Comparison of ENCODE assay signal across 15 cellular contexts in genomic region chr11:116887909-116888556, GRCh38. TPM values are rescaled to one million over a fixed set of nuclear protein-coding genes. Genes with fewer than 3 reads are reported as not detected.
DNase-seq lines count a peak whose midpoint lies in the region; ATAC-seq and TF ChIP-seq lines count a peak whose summit lies in the region.
"Had no signal": no experiment of that assay in that cellular context is flagged by ENCODE, and none has a peak within 500 bp of the region (broad histone marks: within the 10 kb centered on the region; RNA-seq: fewer than 3 reads in every experiment).

No MANE protein-coding gene starts in this region.

- dilution Hi-C loops in IMR-90 (cut with HindIII; ENCODE audit: low sequenced_read_pairs, unreplicated experiment) = no loop called here

- intact Hi-C loops in IMR-90 (cut with micrococcal nuclease) (loop anchor here (5.0 kb wide), 1 partner anchor 94 kb away; no protein-coding TSS in a partner anchor), OCI-LY7 (cut with micrococcal nuclease; ENCODE audit: unreplicated experiment) (no loop called here)

- H3K9me3 ChIP-seq in IMR-90 (ENCODE audit: control insufficient read depth, insufficient read depth, low read length) (no peaks in the 10 kb centered on the region), OCI-LY7 (ENCODE audit: low read length) (no peaks in the 10 kb centered on the region)

- TF ChIP-seq RAD21 in IMR-90 (IDR thresholded peaks at IDR 0.05; ENCODE audit: low read length) = no peak

- CTCF ChIA-PET in IMR-90 (lab: Yijun Ruan, JAX) = interaction anchor here (0.7 kb wide), 1 partner anchor 8 kb away, joined by 4 read pairs; no protein-coding TSS in a partner anchor
- CTCF ChIA-PET in OCI-LY7 (lab: Charles Lee; ENCODE audit: unreplicated experiment) = interaction anchor here (1.0 kb wide), 1 partner anchor 212 kb away, joined by 3 read pairs; no protein-coding TSS in a partner anchor

- peak overlapping the region; percentile 56 for H2BK5ac ChIP-seq in IMR-90 (ENCODE audit: low read depth, low read length, poor library complexity, severe bottlenecking)

- no peak overlapping the region for H4K5ac ChIP-seq in IMR-90 (ENCODE audit: low read depth, low read length)

- TF ChIP-seq POLR2A in IMR-90 (IDR thresholded peaks at IDR 0.05; ENCODE audit: low read depth, low read length) = no peak

- no peak overlapping the region for H3K4me3 ChIP-seq in IMR-90 (ENCODE audit: insufficient read depth, low read depth, low read length)
- H3K4me3 ChIP-seq in brain microvascular endothelial cell (ENCODE audit: low read depth, low read length) = no peak overlapping the region
- no peak overlapping the region for H3K4me3 ChIP-seq in OCI-LY7 (ENCODE audit: low read depth, low read length, poor library complexity, severe bottlenecking)

- no peaks in the 10 kb centered on the region for H3K9me2 ChIP-seq in OCI-LY7 (ENCODE audit: insufficient read depth, low read length)

- no peak overlapping the region for H4K91ac ChIP-seq in IMR-90 (ENCODE audit: insufficient read depth, low read depth, low read length)

- no peak overlapping the region for H2AK9ac ChIP-seq in IMR-90 (replicated peaks; ENCODE audit: low read depth, low read length, poor library complexity)

- H3K56ac ChIP-seq in IMR-90 (ENCODE audit: extremely low read depth, insufficient read depth, low read length) = no peak overlapping the region

- H3K27ac ChIP-seq in IMR-90 (ENCODE audit: insufficient read depth, low read length) (peak overlapping the region; percentile 22; the same call in 1 of the 2 replicates), brain microvascular endothelial cell (peak overlapping the region; percentile 12), substantia nigra (ENCODE audit: low read depth, low read length, poor library complexity, severe bottlenecking) (peak overlapping the region; percentile 2), OCI-LY7 (ENCODE audit: low read depth, low read length, poor library complexity, severe bottlenecking) (no peak overlapping the region)
- H3K27ac ChIP-seq: epithelial cell of prostate, parathyroid adenoma had no signal

- H2BK15ac ChIP-seq in IMR-90 (ENCODE audit: low read depth, low read length) = no peak overlapping the region

- no peaks in the 10 kb centered on the region for H3K79me2 ChIP-seq in OCI-LY7 (ENCODE audit: insufficient read depth, low read depth, low read length)
- H3K79me2 ChIP-seq: parathyroid adenoma had no signal

- peak overlapping the region; percentile 18; the same call in 1 of the 2 replicates for H2BK120ac ChIP-seq in IMR-90 (ENCODE audit: low read depth, low read length)

- peak overlapping the region; percentile 38; the same call in 1 of the 2 replicates for H3K4ac ChIP-seq in IMR-90 (ENCODE audit: low read depth, low read length)

- no peak overlapping the region for H3K4me2 ChIP-seq in IMR-90 (ENCODE audit: low read depth, low read length)
- H3K4me2 ChIP-seq in OCI-LY7 (ENCODE audit: low read length) = no peak overlapping the region

- no peak overlapping the region for H2AFZ ChIP-seq in IMR-90 (replicated peaks; ENCODE audit: low read length, poor library complexity)
- H2AFZ ChIP-seq in OCI-LY7 (ENCODE audit: low read length) = no peak overlapping the region
- H2AFZ ChIP-seq: parathyroid adenoma had no signal

- peaks cover 1% of the 10 kb centered on the region; the same call in 1 of the 2 replicates for H3K36me3 ChIP-seq in IMR-90 (ENCODE audit: control insufficient read depth, insufficient read depth, low read length)
- H3K36me3 ChIP-seq in brain microvascular endothelial cell (replicated peaks) = no peaks in the 10 kb centered on the region
- H3K36me3 ChIP-seq in OCI-LY7 (ENCODE audit: insufficient read depth, low read length) = peaks cover 13% of the 10 kb centered on the region

- 100% methylated on average over 1 of the region's 6 CpGs; no CpG with 5 or more reads in 1 of the 2 experiments for WGBS in IMR-90 (ENCODE audit: extremely low coverage in 2 of 2, insufficient read length in 1 of 2), 2 experiments

- H3K27me3 ChIP-seq in IMR-90 (ENCODE audit: control insufficient read depth, insufficient read depth, low read length) (no peaks in the 10 kb centered on the region), brain microvascular endothelial cell (replicated peaks) (no peaks in the 10 kb centered on the region)

- TF ChIP-seq CTCF in IMR-90 (conservative IDR thresholded peaks at IDR 0.05; ENCODE audit: low read depth, low read length) = no peak
- no peak for TF ChIP-seq CTCF in brain microvascular endothelial cell (IDR thresholded peaks at IDR 0.05; ENCODE audit: low read depth, low read length, missing control alignments)
- no peak for TF ChIP-seq CTCF in OCI-LY7 (conservative IDR thresholded peaks at IDR 0.05; ENCODE audit: low read length)

- BruUV-seq in IMR-90 (replicated peaks; lab: Mats Ljungman, UMichigan) (no TSS peak), OCI-LY7 (replicated peaks; lab: Mats Ljungman, UMichigan) (no TSS peak)

- peak overlapping the region; percentile 35; the same call in 1 of the 2 replicates for H3K23ac ChIP-seq in IMR-90 (ENCODE audit: low read depth, low read length)

- H3K79me1 ChIP-seq in IMR-90 (ENCODE audit: low read depth in 1 of 2, low read length in 2 of 2) = no peaks in the 10 kb centered on the region; a peak in 1 of 4 replicates

- POLR2A ChIA-PET in IMR-90 (lab: Charles Lee; ENCODE audit: unreplicated experiment) (no interaction called here), OCI-LY7 (lab: Charles Lee) (interaction anchor here (0.6 to 1.5 kb wide), 6 partner anchors 21 to 725 kb away, joined by 3 to 5 read pairs (median 3); partner anchors contain the start of gene SIK3)

- H3K18ac ChIP-seq in IMR-90 (ENCODE audit: low read depth, low read length) = 0 out of 2 replicates have a peak overlapping the region, but pooled peaks have one; percentile 20

- H3K4me1 ChIP-seq in IMR-90 (ENCODE audit: control insufficient read depth, insufficient read depth, low read length) (peaks cover 9% of the 10 kb centered on the region), OCI-LY7 (ENCODE audit: insufficient read depth, low read length, poor library complexity, severe bottlenecking) (peaks cover 7% of the 10 kb centered on the region)
- H3K4me1 ChIP-seq: parathyroid adenoma had no signal

- H4K8ac ChIP-seq in IMR-90 (ENCODE audit: low read depth in 2 of 2, low read length in 2 of 2) = no peak overlapping the region

- 0 out of 2 replicates have a peak overlapping the region, but pooled peaks have one; percentile 10 for H2BK20ac ChIP-seq in IMR-90 (ENCODE audit: low read depth, low read length)

- in situ Hi-C loops in IMR-90 (cut with MboI; ENCODE audit: low sequenced_read_pairs) (no loop called here), brain microvascular endothelial cell (cut with HindIII; ENCODE audit: low pct_ligation_motif_present, low sequenced_read_pairs) (no loop called here)

- H2AK5ac ChIP-seq in IMR-90 (ENCODE audit: low read depth, low read length) = no peak overlapping the region

- 0 out of 2 replicates have a peak overlapping the region, but pooled peaks have one; percentile 12 for H3K14ac ChIP-seq in IMR-90 (replicated peaks; ENCODE audit: low read depth, low read length)

- no peak overlapping the region for H3K9ac ChIP-seq in IMR-90 (ENCODE audit: low read depth, low read length)
- H3K9ac ChIP-seq: parathyroid adenoma had no signal

- H4K20me1 ChIP-seq in IMR-90 (ENCODE audit: insufficient read depth, low read length) (0 out of 2 replicates have a peak, but pooled peaks cover under 1% of the 10 kb centered on the region), OCI-LY7 (ENCODE audit: insufficient read depth, low read length) (no peaks in the 10 kb centered on the region)

- peak; percentile 71 for DNase-seq in IMR-90
- peak; percentile 44 for DNase-seq in brain microvascular endothelial cell
- DNase-seq in iris pigment epithelial cell (ENCODE audit: low read depth) = peak; percentile 59
- no peak for DNase-seq in substantia nigra (lab: John Stamatoyannopoulos, UW)
- no peak for DNase-seq in OCI-LY7 (ENCODE audit: low spot score)
- DNase-seq: activated CD4-positive, alpha-beta T cell treated with anti-CD3 and anti-CD28 coated beads for 48 hours; NCI-H1048; NCI-H345; stimulated activated CD4-positive, alpha-beta T cell treated with anti-CD3 and anti-CD28 coated beads, Interleukin-1b, Interleukin-23, amount 100 ng/mL, for 48 hours; T-helper 1 cell had no signal

- H3K9me1 ChIP-seq in IMR-90 (ENCODE audit: insufficient read depth, low read length) = 0 out of 2 replicates have a peak, but pooled peaks cover 5% of the 10 kb centered on the region

- ATAC-seq in IMR-90 (ENCODE audit: low read depth) = peak; percentile 92
- no peak for ATAC-seq in GM19467 (IDR thresholded peaks at IDR 0.05; ENCODE audit: unreplicated experiment)
- no peak for ATAC-seq in HG03354 (IDR thresholded peaks at IDR 0.05; ENCODE audit: poor library complexity, severe bottlenecking, unreplicated experiment)

TF ChIP-seq in IMR-90, 13 proteins besides CTCF, POLR2A, EP300 and RAD21 (continues in another document):
- TF ChIP-seq NFE2L2 (IDR thresholded peaks at IDR 0.05; ENCODE audit: low read depth, low read length) (no peak), CEBPB (IDR thresholded peaks at IDR 0.05; ENCODE audit: low read depth, low read length) (no peak), MAFK (IDR thresholded peaks at IDR 0.05; ENCODE audit: low read depth, low read length) (no peak), USF2 (IDR thresholded peaks at IDR 0.05; ENCODE audit: low read depth, low read length) (no peak), RCOR1 (IDR thresholded peaks at IDR 0.05; ENCODE audit: insufficient replicate concordance, low read length) (no peak)

RNA-seq across cellular contexts. Expression of gene APOA1, which starts 50.6 kb away (rescaled TPM):
- total RNA-seq in IMR-90 (2012; rRNA removed) (0.18 and 0.56 TPM in 2 replicates), OCI-LY7 (2022) (0.41 TPM in 1 of 2 replicates, not detected in the other)
- 0.89 and 0.98 TPM in 2 replicates for polyA plus RNA-seq in IMR-90 (2012; rRNA removed)
- polyA plus RNA-seq in IMR-90 (2012; cell fraction: cytosol; rRNA removed) = 0.57 and 1.9 TPM in 2 replicates
- polyA plus RNA-seq in IMR-90 (2012; cell fraction: nucleus; rRNA removed; ENCODE audit: low replicate concordance) = 0.24 and 0.37 TPM in 2 replicates
- total RNA-seq in OCI-LY7 (2014; rRNA removed; shearing (Covaris generic)) = 0.22 TPM in 1 of 2 replicates, not detected in the other
- total RNA-seq: bronchial epithelial cell had no signal

RNA-seq across cellular contexts. Expression of gene APOC3, which starts 58.3 kb away (rescaled TPM):
- total RNA-seq in IMR-90 (2012; rRNA removed) (not detected in 2 replicates), OCI-LY7 (2022) (not detected in 2 replicates)
- polyA plus RNA-seq in IMR-90 (2012; rRNA removed) = not detected in 2 replicates
- polyA plus RNA-seq in IMR-90 (2012; cell fraction: cytosol; rRNA removed) = not detected in 2 replicates
- polyA plus RNA-seq in IMR-90 (2012; cell fraction: nucleus; rRNA removed; ENCODE audit: low replicate concordance) = not detected in 2 replicates
- not detected in 2 replicates for total RNA-seq in OCI-LY7 (2014; rRNA removed; shearing (Covaris generic))
- total RNA-seq: bronchial epithelial cell had no signal

Comparison
In these comparisons a context has a peak if more than half of its experiments do, and no peak if none do; other contexts are left out.
1. DNase-seq: peak in IMR-90 (single experiment), brain microvascular endothelial cell (single experiment) and iris pigment epithelial cell (single experiment); none in substantia nigra (0 of 49) and OCI-LY7 (single experiment).